In the genomic region with DNA sequence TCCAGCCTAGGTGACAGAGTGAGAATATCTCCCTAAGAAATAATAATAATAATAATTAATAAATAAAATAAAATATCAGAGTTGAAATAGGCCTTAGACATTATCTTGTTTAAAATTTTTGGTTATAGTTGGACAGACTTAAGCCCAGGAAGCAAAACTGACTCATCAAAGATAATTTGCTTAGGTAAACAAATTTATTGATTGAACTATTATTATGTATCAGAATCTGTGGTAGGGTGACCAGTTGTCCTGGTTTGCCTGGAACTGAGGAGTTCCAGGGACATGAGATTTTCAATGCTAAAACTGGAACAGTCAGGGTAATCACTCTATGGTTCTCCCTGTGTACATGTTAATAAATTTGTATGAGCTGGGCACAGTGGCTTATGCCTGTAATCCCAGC, we compare ENCODE assay signal across 7 cellular contexts.
"Had no signal": no experiment of that assay in that cellular context is flagged by ENCODE, and none has a peak within 500 bp of the region (broad histone marks: within the 10 kb centered on the region; RNA-seq: fewer than 3 reads in every experiment).

No MANE protein-coding gene starts in this region.

- H3K4me3 ChIP-seq: GM23338, HAP-1 had no signal

- H3K36me3 ChIP-seq: HAP-1 had no signal

- H3K4me1 ChIP-seq: HAP-1 had no signal

- H3K9me3 ChIP-seq: HAP-1 had no signal

- H3K27ac ChIP-seq: HL-60 had no signal

- H3K4me2 ChIP-seq: GM23338 had no signal

- H2AFZ ChIP-seq: GM23338 had no signal

- DNase-seq: H7, HFFc6, KG1 had no signal

- ATAC-seq: GM23338, HCT116 had no signal
